Comparison of ENCODE assay signal across 15 cellular contexts in the genomic region with DNA sequence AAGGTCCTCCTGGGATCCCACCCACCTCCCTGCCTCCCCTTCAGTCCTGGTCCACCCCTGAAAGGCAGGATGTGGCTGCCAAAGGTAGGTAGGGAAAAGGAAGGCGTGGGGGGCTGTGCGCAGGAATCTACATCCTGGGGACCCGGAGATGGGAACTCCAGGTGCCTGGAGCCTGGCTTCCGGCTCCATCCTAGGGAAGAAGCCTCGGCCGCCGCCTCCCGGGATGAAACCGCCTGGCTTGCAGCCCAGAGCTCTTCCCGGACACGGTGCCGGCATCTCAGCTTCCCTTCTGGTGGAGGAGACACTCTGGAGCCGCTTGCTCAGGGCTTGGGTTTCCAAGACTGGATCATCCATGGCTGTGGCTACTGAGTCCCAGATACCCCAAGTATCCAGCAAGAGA. TPM values are rescaled to one million over a fixed set of nuclear protein-coding genes. Genes with fewer than 3 reads are reported as not detected.
A peak's percentile ranks its signal among the peaks of the same experiment; 100 is the strongest.
DNase-seq lines count a peak whose midpoint lies in the region; ATAC-seq, FAIRE-seq and TF ChIP-seq lines count a peak whose summit lies in the region.
"Had no signal": no experiment of that assay in that cellular context is flagged by ENCODE, and none has a peak within 500 bp of the region (broad histone marks: within the 10 kb centered on the region; RNA-seq: fewer than 3 reads in every experiment).

No MANE protein-coding gene starts in this region.

- no peak for FAIRE-seq in H1 (lab: Jason Lieb, UNC)
- FAIRE-seq: endometrium had no signal

- CTCF ChIA-PET in H1 (lab: Charles Lee; ENCODE audit: partially characterized antibody), result interaction anchor here (0.8 to 1.9 kb wide), 5 partner anchors 9 to 114 kb away, joined by 3 to 6 read pairs (median 5); no protein-coding TSS in a partner anchor

- no peak overlapping the region for H2AFZ ChIP-seq in H1 (ENCODE audit: low read length)

- H3K9ac ChIP-seq in H1 (replicated peaks in 1 of 4; ENCODE audit: extremely low read depth in 1 of 4, low read depth in 3 of 4, low read length in 3 of 4), result no peak overlapping the region

- no peaks in the 10 kb centered on the region for H3K79me1 ChIP-seq in H1 (ENCODE audit: low read depth, low read length)

- no peak for TF ChIP-seq RAD21 in H1 (IDR thresholded peaks at IDR 0.05 in 1 of 2, conservative IDR thresholded peaks at IDR 0.05 in 1 of 2; ENCODE audit: low read depth in 2 of 2, low read length in 2 of 2)

- H3K36me3 ChIP-seq in H1 (ENCODE audit: control insufficient read depth in 2 of 4, insufficient read depth in 4 of 4, low read length in 3 of 4) (no peaks in the 10 kb centered on the region), lung (ENCODE audit: control insufficient read depth in 2 of 2, insufficient read depth in 2 of 2, low read length in 2 of 2) (no peaks in the 10 kb centered on the region)
- H3K36me3 ChIP-seq: left lung had no signal

- peak; percentile 56 for DNase-seq in Daoy (ENCODE audit: low read depth)
- DNase-seq in M059J (ENCODE audit: low read depth), result peak; percentile 74
- DNase-seq in H1 (ENCODE audit: low read depth in 1 of 2, low spot score in 2 of 2), result no peak
- DNase-seq in lung (ENCODE audit: low spot score), result no peak
- no peak for DNase-seq in D341Med (ENCODE audit: low spot score)
- no peak for DNase-seq in COR-L47 (lab: John Stamatoyannopoulos, UW)
- DNase-seq in NCI-H1092 treated with DMSO at 0.1 percent for 48 hours (lab: John Stamatoyannopoulos, UW), result no peak
- DNase-seq: activated gamma-delta T cell treated with Interleukin-2 at 50 U/mL for 16 hours; CD8-positive, alpha-beta memory T cell; left lung; NCI-H1048; substantia nigra had no signal

- H3K27ac ChIP-seq in H1 (ENCODE audit: low read depth, low read length), result no peak overlapping the region
- peak overlapping the region; percentile 35 to 65 for H3K27ac ChIP-seq in lung (ENCODE audit: low read depth in 1 of 2, low read length in 1 of 2)

- 0 out of 2 replicates have a peak overlapping the region, but pooled peaks have one; percentile 6 for H2AK5ac ChIP-seq in H1 (ENCODE audit: low read depth, low read length)

- WGBS in H1 (ENCODE audit: extremely low coverage in 1 of 2, insufficient coverage in 1 of 2, insufficient read length in 1 of 2, insufficient replicate concordance in 2 of 2, low coverage in 1 of 2, low lambda C conversion rate in 2 of 2, missing lambda C conversion rate in 1 of 2), 2 experiments, result 92% methylated on average over 13 of the region's 13 CpGs; no CpG with 5 or more reads in 1 of the 2 experiments
- WGBS in lung, 2 donors, result 48 to 51% methylated on average over 13 of the region's 13 CpGs

- ATAC-seq in lung (ENCODE audit: insufficient read depth, low FRiP score) (no peak), GM21360 (IDR thresholded peaks at IDR 0.05; ENCODE audit: unreplicated experiment) (no peak)

- H3K18ac ChIP-seq in H1 (ENCODE audit: extremely low read depth, low read length), result no peak overlapping the region

- no peaks in the 10 kb centered on the region for H4K20me1 ChIP-seq in H1 (replicated peaks in 1 of 2; ENCODE audit: control insufficient read depth in 1 of 2, insufficient read depth in 2 of 2, low read length in 2 of 2)

- no peak overlapping the region for H4K5ac ChIP-seq in H1 (ENCODE audit: insufficient read length, low read depth, low read length)

- TF ChIP-seq POLR2A in H1 (IDR thresholded peaks at IDR 0.05; ENCODE audit: control extremely low read depth in 1 of 2, low read depth in 2 of 2, low read length in 2 of 2), result no peak

- H3K9me3 ChIP-seq in H1 (ENCODE audit: insufficient read depth in 2 of 2, low read depth in 1 of 2, low read length in 1 of 2) (peaks cover 3 to 7% of the 10 kb centered on the region in 2 experiments; a peak in 2 of 4 replicates), lung (ENCODE audit: control insufficient read depth in 2 of 2, insufficient read depth in 1 of 2, low read length in 1 of 2) (no peaks in the 10 kb centered on the region)

- H3K23me2 ChIP-seq in H1 (ENCODE audit: low read depth, low read length), result no peaks in the 10 kb centered on the region

- POLR2A ChIA-PET in H1 (lab: Charles Lee; ENCODE audit: partially characterized antibody), result interaction anchor here (1.3 to 37.3 kb wide), 4 partner anchors 10 to 39 kb away, joined by 3 to 692 read pairs (median 4); partner anchors contain the start of genes PDGFB and RPL3

- H2BK120ac ChIP-seq in H1 (replicated peaks; ENCODE audit: low read depth, low read length), result peak overlapping the region; percentile 29

- H2BK12ac ChIP-seq in H1 (ENCODE audit: low read depth, low read length), result peak overlapping the region; percentile 68; the same call in 1 of the 2 replicates

- no peak for TF ChIP-seq CTCF in H1 (IDR thresholded peaks at IDR 0.05; ENCODE audit: control extremely low read depth in 1 of 3, insufficient read depth in 1 of 3, low read depth in 1 of 3, low read length in 3 of 3)
- TF ChIP-seq CTCF in lung (IDR thresholded peaks at IDR 0.05; ENCODE audit: control extremely low read depth, extremely low read depth), result no peak

- H4K91ac ChIP-seq in H1 (replicated peaks; ENCODE audit: insufficient read length, low read length), result peak overlapping the region; percentile 42

- no peaks in the 10 kb centered on the region for H3K79me2 ChIP-seq in H1 (ENCODE audit: control insufficient read depth in 1 of 2, insufficient read depth in 2 of 2, low read length in 2 of 2)

- no peak overlapping the region for H2BK15ac ChIP-seq in H1 (ENCODE audit: low read length)

- peaks cover 0 to 11% (median 7%) of the 10 kb centered on the region in 4 experiments; a peak in 6 of 7 replicates for H3K4me1 ChIP-seq in H1 (replicated peaks in 1 of 4; ENCODE audit: control insufficient read depth in 3 of 4, insufficient read depth in 4 of 4, low read length in 3 of 4)
- H3K4me1 ChIP-seq in lung (ENCODE audit: control insufficient read depth in 2 of 2, insufficient read depth in 2 of 2, low read length in 2 of 2), result peaks cover 0 to 19% of the 10 kb centered on the region in 2 donors

- H3K56ac ChIP-seq in H1 (replicated peaks; ENCODE audit: insufficient read length, low read depth, low read length), result no peak overlapping the region

- H3K4me3 ChIP-seq in H1 (ENCODE audit: extremely low read depth in 1 of 4, insufficient read depth in 2 of 4, low read depth in 3 of 4, low read length in 4 of 4), result no peak overlapping the region
- H3K4me3 ChIP-seq in lung, result no peak overlapping the region
- H3K4me3 ChIP-seq: left lung had no signal

- no peak overlapping the region for H3K4ac ChIP-seq in H1 (replicated peaks; ENCODE audit: insufficient read length, low read depth, low read length)

- H3K14ac ChIP-seq in H1 (ENCODE audit: insufficient read length), result no peak overlapping the region

- TF ChIP-seq EP300 in H1 (IDR thresholded peaks at IDR 0.05; ENCODE audit: borderline replicate concordance in 1 of 2, low read depth in 2 of 2, low read length in 2 of 2), result no peak

- H3K27me3 ChIP-seq in H1 (replicated peaks in 1 of 4; ENCODE audit: control insufficient read depth in 3 of 4, extremely low read depth in 1 of 4, insufficient read depth in 3 of 4, low read length in 3 of 4), result no peaks in the 10 kb centered on the region
- H3K27me3 ChIP-seq in lung (ENCODE audit: control insufficient read depth, insufficient read depth), result no peaks in the 10 kb centered on the region

- no peak overlapping the region for H2BK5ac ChIP-seq in H1 (ENCODE audit: low read depth, low read length)

- no peak overlapping the region for H3K4me2 ChIP-seq in H1 (ENCODE audit: insufficient read depth in 1 of 2, low read depth in 2 of 2, low read length in 2 of 2)

- no peak overlapping the region for H3K23ac ChIP-seq in H1 (ENCODE audit: insufficient read length)

- H2BK20ac ChIP-seq in H1 (ENCODE audit: low read length), result peak overlapping the region; percentile 48; the same call in 1 of the 2 replicates

- peak overlapping the region; percentile 9; the same call in 1 of the 2 replicates for H4K8ac ChIP-seq in H1 (ENCODE audit: extremely low read depth, insufficient read depth, low read length)

TF ChIP-seq in H1, 55 proteins besides CTCF, POLR2A, EP300 and RAD21 (continues in another document):
- no peak for TF ChIP-seq POU5F1 (IDR thresholded peaks at IDR 0.05; ENCODE audit: low read depth, low read length)
- no peak for TF ChIP-seq BRCA1 (IDR thresholded peaks at IDR 0.05; ENCODE audit: low read depth, low read length)
- TF ChIP-seq USF2 (IDR thresholded peaks at IDR 0.05; ENCODE audit: low read length), result no peak

RNA-seq across cellular contexts. Expression of gene PDGFB, which starts 33.3 kb away (rescaled TPM):
- total RNA-seq in Daoy (2014; rRNA removed; shearing (Covaris generic)), result 0.11 and 0.18 TPM in 2 replicates
- total RNA-seq in M059J (2014; rRNA removed; shearing (Covaris generic)), result 4.5 and 7.2 TPM in 2 replicates
- 8.5 and 9.6 TPM in 2 replicates for total RNA-seq in H1 (2021; fragmentation: NEBNext Ultra II Directional; extraction: Animal tissue kit (Norgen Biotek cat#: 25700))
- 3.9 and 5.5 TPM in 2 replicates for polyA plus RNA-seq in H1 (2011; rRNA removed)
- polyA plus RNA-seq in H1 (2011; cell fraction: cytosol; rRNA removed), result 6.1 TPM
- 10.9 TPM for polyA plus RNA-seq in H1 (2011; cell fraction: nucleus; rRNA removed)
- polyA plus RNA-seq in H1 (2012, experiment 1 of 2), result 2.6 to 3.9 TPM (median 3.8 TPM) in 4 replicates
- 4.1 TPM for polyA plus RNA-seq in H1 (2012, experiment 2 of 2)
- 4.9 TPM for polyA plus RNA-seq in H1 (2013, experiment 1 of 2)
- 6.0 TPM for polyA plus RNA-seq in H1 (2013, experiment 2 of 2)
- polyA minus RNA-seq in H1 (2011; rRNA and poly(A)+ RNA removed), result 3.0 and 5.3 TPM in 2 replicates
- polyA minus RNA-seq in H1 (2011; cell fraction: cytosol; rRNA and poly(A)+ RNA removed), result 5.7 TPM
- 3.5 TPM for polyA minus RNA-seq in H1 (2011; cell fraction: nucleus; rRNA and poly(A)+ RNA removed)
- total RNA-seq in lung, result 10 to 100 TPM; 19.7 to 39.4 TPM
- 10 to 100 TPM in 1 of 2 donors, 1 to 10 TPM in 1; 9.8 to 56.7 TPM for polyA plus RNA-seq in lung
- total RNA-seq: NCI-H460 had no signal

RNA-seq across cellular contexts. Expression of gene RPL3, which starts 41.4 kb away (rescaled TPM):
- 2,011 and 2,060 TPM in 2 replicates for total RNA-seq in Daoy (2014; rRNA removed; shearing (Covaris generic))
- 627 and 755 TPM in 2 replicates for total RNA-seq in M059J (2014; rRNA removed; shearing (Covaris generic))
- total RNA-seq in H1 (2021; fragmentation: NEBNext Ultra II Directional; extraction: Animal tissue kit (Norgen Biotek cat#: 25700)), result 2,801 and 2,865 TPM in 2 replicates
- polyA plus RNA-seq in H1 (2011; rRNA removed) (5,362 and 5,466 TPM in 2 replicates), lung (1,000 to 10,000 TPM; 2,233 to 2,749 TPM)
- polyA plus RNA-seq in H1 (2011; cell fraction: cytosol; rRNA removed), result 8,556 TPM
- 6,792 TPM for polyA plus RNA-seq in H1 (2011; cell fraction: nucleus; rRNA removed)
- polyA plus RNA-seq in H1 (2012, experiment 1 of 2), result 3,449 to 5,365 TPM (median 4,851 TPM) in 4 replicates
- 2,078 TPM for polyA plus RNA-seq in H1 (2012, experiment 2 of 2)
- 2,295 TPM for polyA plus RNA-seq in H1 (2013, experiment 1 of 2)
- polyA plus RNA-seq in H1 (2013, experiment 2 of 2), result 2,292 TPM
- 1,769 and 1,871 TPM in 2 replicates for polyA minus RNA-seq in H1 (2011; rRNA and poly(A)+ RNA removed)
- 1,662 TPM for polyA minus RNA-seq in H1 (2011; cell fraction: cytosol; rRNA and poly(A)+ RNA removed)
- polyA minus RNA-seq in H1 (2011; cell fraction: nucleus; rRNA and poly(A)+ RNA removed), result 2,188 TPM
- total RNA-seq in lung, result 1,000 to 10,000 TPM; 1,521 to 1,689 TPM

Comparison
In these comparisons a context has a peak if more than half of its experiments do, and no peak if none do; other contexts are left out.
1. DNase-seq: peak in Daoy (single experiment) and M059J (single experiment); none in H1 (0 of 2), lung (single experiment), D341Med (single experiment), COR-L47 (single experiment) and NCI-H1092 treated with DMSO at 0.1 percent for 48 hours (single experiment).